Comparison of ENCODE assay signal across 12 cellular contexts in the genomic region with DNA sequence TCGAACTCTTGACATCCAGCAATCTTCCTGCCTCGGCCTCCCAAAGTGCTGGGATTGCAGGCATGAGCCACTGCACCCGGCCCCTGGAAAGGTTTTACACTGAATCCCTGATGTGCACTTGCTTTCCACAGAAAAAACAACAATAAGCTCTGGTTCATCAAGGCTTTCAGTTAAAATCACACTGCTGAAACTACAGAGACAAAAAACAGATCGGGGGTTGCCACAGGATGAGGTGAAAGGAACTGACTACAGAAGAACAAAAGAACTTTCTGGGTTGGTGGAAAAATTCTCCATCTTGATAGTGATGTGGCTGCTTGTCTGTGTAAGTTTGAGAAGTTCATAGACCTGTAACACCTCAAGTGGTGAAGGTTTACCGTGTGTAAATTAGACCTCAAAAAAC. TPM values are rescaled to one million over a fixed set of nuclear protein-coding genes. Genes with fewer than 3 reads are reported as not detected.
DNase-seq lines count a peak whose midpoint lies in the region; ATAC-seq, FAIRE-seq and TF ChIP-seq lines count a peak whose summit lies in the region.
"Had no signal": no experiment of that assay in that cellular context is flagged by ENCODE, and none has a peak within 500 bp of the region (broad histone marks: within the 10 kb centered on the region; RNA-seq: fewer than 3 reads in every experiment).

No MANE protein-coding gene starts in this region.

- TF ChIP-seq EP300 in HepG2 (IDR thresholded peaks at IDR 0.05; ENCODE audit: low read depth in 2 of 2, low read length in 2 of 2) (no peak), HepG2 (CRISPR knock-in tag; IDR thresholded peaks at IDR 0.05; ENCODE audit: borderline replicate concordance) (no peak)

- H3K9me3 Mint-ChIP-seq in activated naive CD4-positive, alpha-beta T cell treated with anti-CD3 and anti-CD28 coated beads, Interleukin-2, amount 10 ng/mL, durations not matched to agents 7 days and 5 days, result no peaks in the 10 kb centered on the region
- H3K9me3 Mint-ChIP-seq in type B pancreatic cell, result no peaks in the 10 kb centered on the region
- H3K9me3 Mint-ChIP-seq in chondrocyte (ENCODE audit: low read depth), result no peaks in the 10 kb centered on the region

- peak overlapping the region; percentile 98 for H3K27ac Mint-ChIP-seq in activated naive CD4-positive, alpha-beta T cell treated with anti-CD3 and anti-CD28 coated beads, Interleukin-2, amount 10 ng/mL, durations not matched to agents 7 days and 5 days
- H3K27ac Mint-ChIP-seq in type B pancreatic cell (peak overlapping the region; percentile 96), chondrocyte (ENCODE audit: unreplicated experiment) (no peak overlapping the region)

- intact Hi-C loops in HepG2 (cut with micrococcal nuclease; ENCODE audit: unreplicated experiment), result loop anchor here (5.0 kb wide), 2 partner anchors 64 to 66 kb away; a partner anchor contains a TSS

- H3K27ac ChIP-seq in HepG2 (ENCODE audit: extremely low read length, insufficient read depth, low read length), result peak overlapping the region; percentile 81
- H3K27ac ChIP-seq: left ventricle myocardium inferior had no signal

- CTCF ChIA-PET in activated naive CD4-positive, alpha-beta T cell treated with anti-CD3 and anti-CD28 coated beads, Interleukin-2, amount 10 ng/mL, durations not matched to agents 7 days and 5 days (lab: Charles Lee), result interaction anchor here (1.1 to 6.0 kb wide), 6 partner anchors 12 to 148 kb away, joined by 4 to 60 read pairs (median 5); no protein-coding TSS in a partner anchor
- CTCF ChIA-PET in HepG2 (lab: Yijun Ruan, JAX; ENCODE audit: low intra/inter-chr PET ratio, low total read pairs), result no interaction called here

- H3K79me2 ChIP-seq in HepG2 (ENCODE audit: insufficient read depth, low read length), result peaks cover 59% of the 10 kb centered on the region

- peak overlapping the region; percentile 91 for H3K4me3 Mint-ChIP-seq in activated naive CD4-positive, alpha-beta T cell treated with anti-CD3 and anti-CD28 coated beads, Interleukin-2, amount 10 ng/mL, durations not matched to agents 7 days and 5 days
- H3K4me3 Mint-ChIP-seq in type B pancreatic cell (peak overlapping the region; percentile 87), chondrocyte (ENCODE audit: unreplicated experiment) (no peak overlapping the region)

- in situ Hi-C loops in HepG2 (cut with HindIII; ENCODE audit: extremely low pct_ligation_motif_present, low pct_unique_long_range_greater_than_20kb), result no loop called here

- H3K4me1 Mint-ChIP-seq in activated naive CD4-positive, alpha-beta T cell treated with anti-CD3 and anti-CD28 coated beads, Interleukin-2, amount 10 ng/mL, durations not matched to agents 7 days and 5 days, result peaks cover 68% of the 10 kb centered on the region
- H3K4me1 Mint-ChIP-seq in type B pancreatic cell (ENCODE audit: unreplicated experiment) (peaks cover 45% of the 10 kb centered on the region), chondrocyte (ENCODE audit: low read depth) (peaks cover 43% of the 10 kb centered on the region)

- TF ChIP-seq RAD21 in HepG2 (CRISPR knock-in tag; IDR thresholded peaks at IDR 0.05), result no peak

- no peaks in the 10 kb centered on the region; a peak in 1 of 5 replicates for H3K27me3 ChIP-seq in HepG2 (ENCODE audit: control insufficient read depth in 1 of 2, insufficient read depth in 2 of 2, low read length in 2 of 2)

- no peak for TF ChIP-seq POLR2A in HepG2 (IDR thresholded peaks at IDR 0.05; ENCODE audit: insufficient read depth in 1 of 2, low read depth in 2 of 2, low read length in 2 of 2)

- H3K4me1 ChIP-seq in HepG2 (ENCODE audit: insufficient read depth, low read length), result peaks cover 59% of the 10 kb centered on the region

- no peaks in the 10 kb centered on the region for H3K9me3 ChIP-seq in HepG2 (ENCODE audit: low read length)
- H3K9me3 ChIP-seq: left ventricle myocardium inferior had no signal

- peak overlapping the region; percentile 86; the same call in 1 of the 2 replicates for H3K9ac ChIP-seq in HepG2 (ENCODE audit: insufficient read depth, low read depth, low read length)

- peak; percentile 44 for DNase-seq in stimulated activated CD4-positive, alpha-beta T cell treated with anti-CD3 and anti-CD28 coated beads, Interleukin-15, amount 100 ng/mL, for 24 hours
- DNase-seq in stimulated activated CD4-positive, alpha-beta T cell treated with anti-CD3 and anti-CD28 coated beads, Interleukin-12 subunit alpha, Interleukin-12 subunit beta, amount 100 ng/mL, for 4 hours, result no peak
- peak; percentile 70 for DNase-seq in activated naive CD4-positive, alpha-beta T cell treated with anti-CD3 and anti-CD28 coated beads, Interleukin-2, amount 10 ng/mL, durations not matched to agents 7 days and 5 days
- DNase-seq in HepG2 (ENCODE audit: low spot score), result no peak
- DNase-seq in type B pancreatic cell (ENCODE audit: extremely low spot score, unreplicated experiment), result no peak
- DNase-seq in chondrocyte (ENCODE audit: low spot score), result no peak
- no peak for DNase-seq in NCI-H345 treated with DMSO at 0.1 percent for 48 hours (lab: John Stamatoyannopoulos, UW; ENCODE audit: unreplicated experiment)
- DNase-seq: left ventricle myocardium inferior, NCI-H1694 had no signal

- no peak for TF ChIP-seq CTCF in HepG2 (CRISPR knock-in tag; IDR thresholded peaks at IDR 0.05)
- no peak for TF ChIP-seq CTCF in type B pancreatic cell (conservative IDR thresholded peaks at IDR 0.05)
- TF ChIP-seq CTCF in chondrocyte (IDR thresholded peaks at IDR 0.05), result no peak

- no TSS peak for BruUV-seq in HepG2 (replicated peaks; lab: Mats Ljungman, UMichigan)

- H3K4me3 ChIP-seq in HepG2 (replicated peaks in 1 of 3; ENCODE audit: insufficient read depth in 1 of 3, low read depth in 2 of 3, low read length in 3 of 3), result peak overlapping the region; percentile 65 to 83 (median 81)

- H3K36me3 ChIP-seq in HepG2 (replicated peaks in 1 of 2; ENCODE audit: control insufficient read depth in 1 of 2, insufficient read depth in 2 of 2, low read length in 2 of 2), result peaks cover 5 to 19% of the 10 kb centered on the region in 2 experiments; a peak in 4 of 5 replicates

- peak overlapping the region; percentile 87 for H3K4me2 ChIP-seq in HepG2 (ENCODE audit: low read depth, low read length)

- ATAC-seq in HepG2 (no peak), HG02970 (IDR thresholded peaks at IDR 0.05; ENCODE audit: low FRiP score, unreplicated experiment) (no peak)

- FAIRE-seq in HepG2 (lab: Jason Lieb, UNC), result no peak

- 66% methylated on average over 5 of the region's 5 CpGs for WGBS in HepG2 (ENCODE audit: low lambda C conversion rate)

- H3K36me3 Mint-ChIP-seq in activated naive CD4-positive, alpha-beta T cell treated with anti-CD3 and anti-CD28 coated beads, Interleukin-2, amount 10 ng/mL, durations not matched to agents 7 days and 5 days, result peaks cover 61% of the 10 kb centered on the region
- peaks cover 16% of the 10 kb centered on the region for H3K36me3 Mint-ChIP-seq in type B pancreatic cell
- H3K36me3 Mint-ChIP-seq in chondrocyte (ENCODE audit: low read depth), result peaks cover 5% of the 10 kb centered on the region

- POLR2A ChIA-PET in HepG2 (lab: Yijun Ruan, JAX), result interaction anchor here (0.8 to 4.8 kb wide), 8 partner anchors 12 to 149 kb away, joined by 3 to 22 read pairs (median 5); a partner anchor contains a TSS

- H2AFZ ChIP-seq in HepG2 (ENCODE audit: low read length), result no peak overlapping the region

- peaks cover 21% of the 10 kb centered on the region for H4K20me1 ChIP-seq in HepG2 (ENCODE audit: insufficient read depth, low read length)

- H3K27me3 Mint-ChIP-seq in activated naive CD4-positive, alpha-beta T cell treated with anti-CD3 and anti-CD28 coated beads, Interleukin-2, amount 10 ng/mL, durations not matched to agents 7 days and 5 days, result no peaks in the 10 kb centered on the region
- no peaks in the 10 kb centered on the region for H3K27me3 Mint-ChIP-seq in type B pancreatic cell
- no peaks in the 10 kb centered on the region for H3K27me3 Mint-ChIP-seq in chondrocyte (ENCODE audit: low read depth)

RNA-seq across cellular contexts. Expression of a gene that starts 2.9 kb away (rescaled TPM):
- total RNA-seq in HepG2 (2016; rRNA removed; fragmentation: Illumina TruSeq; extraction: Trizol) (10.2 and 11.8 TPM in 2 replicates), type B pancreatic cell (ENCODE audit: low replicate concordance) (16.2 and 21.1 TPM in 2 replicates), chondrocyte (19.1 to 29.7 TPM (median 26.3 TPM) in 3 replicates)
- total RNA-seq in HepG2 (2016; cell fraction: cytosol; rRNA removed; fragmentation: Illumina TruSeq; extraction: Trizol; ENCODE audit: low read depth), result 4.9 and 6.6 TPM in 2 replicates
- 8.0 and 12.6 TPM in 2 replicates for total RNA-seq in HepG2 (2016; cell fraction: insoluble cytoplasmic fraction; rRNA removed; fragmentation: Illumina TruSeq; extraction: Trizol)
- 14.1 and 16.2 TPM in 2 replicates for total RNA-seq in HepG2 (2016; cell fraction: membrane; rRNA removed; fragmentation: Illumina TruSeq; extraction: Trizol)
- total RNA-seq in HepG2 (2016; cell fraction: nucleus; rRNA removed; fragmentation: Illumina TruSeq; extraction: Trizol), result 5.6 and 13.6 TPM in 2 replicates
- 18.4 and 23.4 TPM in 2 replicates for polyA plus RNA-seq in HepG2 (2011; rRNA removed)
- 14.9 and 21.3 TPM in 2 replicates for polyA plus RNA-seq in HepG2 (2011; cell fraction: cytosol; rRNA removed)
- 38.7 and 47.9 TPM in 2 replicates for polyA plus RNA-seq in HepG2 (2011; cell fraction: nucleus; rRNA removed)
- 14.5 and 21.3 TPM in 2 replicates for polyA plus RNA-seq in HepG2 (2012)
- 7.2 and 8.1 TPM in 2 replicates for polyA plus RNA-seq in HepG2 (2016; cell fraction: cytosol; fragmentation: Illumina TruSeq; extraction: Trizol; ENCODE audit: low read depth)
- 5.7 and 8.1 TPM in 2 replicates for polyA plus RNA-seq in HepG2 (2016; cell fraction: insoluble cytoplasmic fraction; fragmentation: Illumina TruSeq; extraction: Trizol; ENCODE audit: low read depth)
- polyA plus RNA-seq in HepG2 (2016; cell fraction: membrane; fragmentation: Illumina TruSeq; extraction: Trizol; ENCODE audit: low read depth), result 11.0 and 12.3 TPM in 2 replicates
- polyA plus RNA-seq in HepG2 (2016; cell fraction: nucleus; fragmentation: Illumina TruSeq; extraction: Trizol; ENCODE audit: insufficient read depth, low read depth), result 6.8 and 12.5 TPM in 2 replicates
- polyA minus RNA-seq in HepG2 (2011; rRNA and poly(A)+ RNA removed; ENCODE audit: low replicate concordance), result 7.2 and 49.7 TPM in 2 replicates
- 13.9 and 15.6 TPM in 2 replicates for polyA minus RNA-seq in HepG2 (2011; cell fraction: cytosol; rRNA and poly(A)+ RNA removed)
- polyA minus RNA-seq in HepG2 (2011; cell fraction: nucleus; rRNA and poly(A)+ RNA removed), result 12.1 and 13.3 TPM in 2 replicates

RNA-seq across cellular contexts. Expression of a gene that starts 42.1 kb away (rescaled TPM):
- 39.1 and 59.0 TPM in 2 replicates for total RNA-seq in HepG2 (2016; rRNA removed; fragmentation: Illumina TruSeq; extraction: Trizol)
- 4.4 and 6.2 TPM in 2 replicates for total RNA-seq in HepG2 (2016; cell fraction: cytosol; rRNA removed; fragmentation: Illumina TruSeq; extraction: Trizol; ENCODE audit: low read depth)
- 35.5 and 58.0 TPM in 2 replicates for total RNA-seq in HepG2 (2016; cell fraction: insoluble cytoplasmic fraction; rRNA removed; fragmentation: Illumina TruSeq; extraction: Trizol)
- 12.0 and 13.2 TPM in 2 replicates for total RNA-seq in HepG2 (2016; cell fraction: membrane; rRNA removed; fragmentation: Illumina TruSeq; extraction: Trizol)
- 9.8 and 14.2 TPM in 2 replicates for total RNA-seq in HepG2 (2016; cell fraction: nucleus; rRNA removed; fragmentation: Illumina TruSeq; extraction: Trizol)
- 16.9 and 21.0 TPM in 2 replicates for polyA plus RNA-seq in HepG2 (2011; rRNA removed)
- 12.1 and 14.3 TPM in 2 replicates for polyA plus RNA-seq in HepG2 (2011; cell fraction: cytosol; rRNA removed)
- 5.3 and 7.2 TPM in 2 replicates for polyA plus RNA-seq in HepG2 (2011; cell fraction: nucleus; rRNA removed)
- 11.8 and 15.3 TPM in 2 replicates for polyA plus RNA-seq in HepG2 (2012)
- polyA plus RNA-seq in HepG2 (2016; cell fraction: cytosol; fragmentation: Illumina TruSeq; extraction: Trizol; ENCODE audit: low read depth), result 4.4 and 5.1 TPM in 2 replicates
- 44.4 and 52.7 TPM in 2 replicates for polyA plus RNA-seq in HepG2 (2016; cell fraction: insoluble cytoplasmic fraction; fragmentation: Illumina TruSeq; extraction: Trizol; ENCODE audit: low read depth)
- polyA plus RNA-seq in HepG2 (2016; cell fraction: membrane; fragmentation: Illumina TruSeq; extraction: Trizol; ENCODE audit: low read depth), result 7.9 and 8.5 TPM in 2 replicates
- 11.5 and 19.0 TPM in 2 replicates for polyA plus RNA-seq in HepG2 (2016; cell fraction: nucleus; fragmentation: Illumina TruSeq; extraction: Trizol; ENCODE audit: insufficient read depth, low read depth)
- polyA minus RNA-seq in HepG2 (2011; rRNA and poly(A)+ RNA removed; ENCODE audit: low replicate concordance), result 10.4 and 33.7 TPM in 2 replicates
- polyA minus RNA-seq in HepG2 (2011; cell fraction: cytosol; rRNA and poly(A)+ RNA removed), result 10.6 and 13.7 TPM in 2 replicates
- 4.4 and 8.0 TPM in 2 replicates for polyA minus RNA-seq in HepG2 (2011; cell fraction: nucleus; rRNA and poly(A)+ RNA removed)
- total RNA-seq in type B pancreatic cell (ENCODE audit: low replicate concordance), result 33.2 and 35.6 TPM in 2 replicates
- total RNA-seq in chondrocyte, result 31.3 to 44.7 TPM (median 31.9 TPM) in 3 replicates

RNA-seq across cellular contexts. Expression of a gene that starts 58.2 kb away (rescaled TPM):
- total RNA-seq in HepG2 (2016; rRNA removed; fragmentation: Illumina TruSeq; extraction: Trizol) (not detected in 2 replicates), type B pancreatic cell (ENCODE audit: low replicate concordance) (not detected in 2 replicates), chondrocyte (not detected in 3 replicates)
- not detected in 2 replicates for total RNA-seq in HepG2 (2016; cell fraction: cytosol; rRNA removed; fragmentation: Illumina TruSeq; extraction: Trizol; ENCODE audit: low read depth)
- total RNA-seq in HepG2 (2016; cell fraction: insoluble cytoplasmic fraction; rRNA removed; fragmentation: Illumina TruSeq; extraction: Trizol), result not detected in 2 replicates
- not detected in 2 replicates for total RNA-seq in HepG2 (2016; cell fraction: membrane; rRNA removed; fragmentation: Illumina TruSeq; extraction: Trizol)
- total RNA-seq in HepG2 (2016; cell fraction: nucleus; rRNA removed; fragmentation: Illumina TruSeq; extraction: Trizol), result not detected in 2 replicates
- not detected in 2 replicates for polyA plus RNA-seq in HepG2 (2011; rRNA removed)
- polyA plus RNA-seq in HepG2 (2011; cell fraction: cytosol; rRNA removed), result not detected in 2 replicates
- not detected in 2 replicates for polyA plus RNA-seq in HepG2 (2011; cell fraction: nucleus; rRNA removed)
- polyA plus RNA-seq in HepG2 (2012), result not detected in 2 replicates
- polyA plus RNA-seq in HepG2 (2016; cell fraction: cytosol; fragmentation: Illumina TruSeq; extraction: Trizol; ENCODE audit: low read depth), result not detected in 2 replicates
- not detected in 2 replicates for polyA plus RNA-seq in HepG2 (2016; cell fraction: insoluble cytoplasmic fraction; fragmentation: Illumina TruSeq; extraction: Trizol; ENCODE audit: low read depth)
- polyA plus RNA-seq in HepG2 (2016; cell fraction: membrane; fragmentation: Illumina TruSeq; extraction: Trizol; ENCODE audit: low read depth), result not detected in 2 replicates
- not detected in 2 replicates for polyA plus RNA-seq in HepG2 (2016; cell fraction: nucleus; fragmentation: Illumina TruSeq; extraction: Trizol; ENCODE audit: insufficient read depth, low read depth)
- not detected in 2 replicates for polyA minus RNA-seq in HepG2 (2011; rRNA and poly(A)+ RNA removed; ENCODE audit: low replicate concordance)
- not detected in 2 replicates for polyA minus RNA-seq in HepG2 (2011; cell fraction: cytosol; rRNA and poly(A)+ RNA removed)
- not detected in 2 replicates for polyA minus RNA-seq in HepG2 (2011; cell fraction: nucleus; rRNA and poly(A)+ RNA removed)
- total RNA-seq: cerebellum; left ventricle myocardium inferior; T-helper 2 cell treated with Interferon-gamma antibody and Interleukin-4, amounts not matched to agents 100 ng/mL and 5 ng/mL, for 36 hours had no signal

Comparison
In these comparisons a context has a peak if more than half of its experiments do, and no peak if none do; other contexts are left out.
1. DNase-seq: peak in stimulated activated CD4-positive, alpha-beta T cell treated with anti-CD3 and anti-CD28 coated beads, Interleukin-15, amount 100 ng/mL, for 24 hours (single experiment) and activated naive CD4-positive, alpha-beta T cell treated with anti-CD3 and anti-CD28 coated beads, Interleukin-2, amount 10 ng/mL, durations not matched to agents 7 days and 5 days (single experiment); none in stimulated activated CD4-positive, alpha-beta T cell treated with anti-CD3 and anti-CD28 coated beads, Interleukin-12 subunit alpha, Interleukin-12 subunit beta, amount 100 ng/mL, for 4 hours (single experiment), HepG2 (single experiment), type B pancreatic cell (single experiment), chondrocyte (single experiment) and NCI-H345 treated with DMSO at 0.1 percent for 48 hours (single experiment).